ENCODE assay signal across 9 cellular contexts in genomic region chr11:47415949-47416472, GRCh38. TPM values are rescaled to one million over a fixed set of nuclear protein-coding genes. Genes with fewer than 3 reads are reported as not detected.
A peak's percentile ranks its signal among the peaks of the same experiment; 100 is the strongest.
DNase-seq lines count a peak whose midpoint lies in the region; ATAC-seq, FAIRE-seq and TF ChIP-seq lines count a peak whose summit lies in the region.
"Had no signal": no experiment of that assay in that cellular context is flagged by ENCODE, and none has a peak within 500 bp of the region (broad histone marks: within the 10 kb centered on the region; RNA-seq: fewer than 3 reads in every experiment).

No MANE protein-coding gene starts in this region.

- H3K4me1 Mint-ChIP-seq in naive thymus-derived CD4-positive, alpha-beta T cell: peaks cover 0 to 5% (median 0%) of the 10 kb centered on the region in 7 donors

- H3K9me3 Mint-ChIP-seq in naive thymus-derived CD4-positive, alpha-beta T cell: no peaks in the 10 kb centered on the region
- H3K9me3 Mint-ChIP-seq: dendritic cell treated with granulocyte-macrophage colony-stimulating factor and Interleukin-4, amounts not matched to agents 40 ng/mL and 50 ng/mL, for 4 days had no signal

- H3K36me3 ChIP-seq in Panc1 (ENCODE audit: control insufficient read depth, insufficient read depth, low read length): no peaks in the 10 kb centered on the region
- H3K36me3 ChIP-seq in pancreas: peaks cover 0 to 40% (median 16%) of the 10 kb centered on the region in 3 donors
- H3K36me3 ChIP-seq in naive thymus-derived CD4-positive, alpha-beta T cell (ENCODE audit: control insufficient read depth in 2 of 3, insufficient read depth in 3 of 3, low read length in 3 of 3): peaks cover 0 to 81% (median 0%) of the 10 kb centered on the region in 3 experiments

- no peak overlapping the region for H3K4me3 Mint-ChIP-seq in naive thymus-derived CD4-positive, alpha-beta T cell
- H3K4me3 Mint-ChIP-seq: dendritic cell treated with granulocyte-macrophage colony-stimulating factor and Interleukin-4, amounts not matched to agents 40 ng/mL and 50 ng/mL, for 4 days had no signal

- no peak overlapping the region for H3K4me3 ChIP-seq in Panc1 (ENCODE audit: low read depth in 2 of 2, low read length in 2 of 2)
- no peak overlapping the region for H3K4me3 ChIP-seq in fibroblast of mammary gland (ENCODE audit: control insufficient read depth, low read depth, low read length)
- no peak overlapping the region for H3K4me3 ChIP-seq in pancreas
- no peak overlapping the region for H3K4me3 ChIP-seq in naive thymus-derived CD4-positive, alpha-beta T cell (ENCODE audit: low read length)

- H3K4me1 ChIP-seq in Panc1 (ENCODE audit: control insufficient read depth, insufficient read depth, low read length) (peaks cover 26% of the 10 kb centered on the region), pancreas (peaks cover 0 to 8% (median 0%) of the 10 kb centered on the region in 3 donors)
- no peaks in the 10 kb centered on the region for H3K4me1 ChIP-seq in naive thymus-derived CD4-positive, alpha-beta T cell (ENCODE audit: control insufficient read depth in 2 of 2, insufficient read depth in 2 of 2, low read length in 2 of 2)

- peak; percentile 75 for ATAC-seq in Panc1
- peak; percentile 63 to 79 (median 73) for ATAC-seq in pancreas
- ATAC-seq in naive thymus-derived CD4-positive, alpha-beta T cell: no peak

- H3K27me3 ChIP-seq in Panc1 (ENCODE audit: control insufficient read depth, insufficient read depth, low read length): no peaks in the 10 kb centered on the region
- no peaks in the 10 kb centered on the region for H3K27me3 ChIP-seq in pancreas
- no peaks in the 10 kb centered on the region for H3K27me3 ChIP-seq in naive thymus-derived CD4-positive, alpha-beta T cell (ENCODE audit: control insufficient read depth in 2 of 2, insufficient read depth in 2 of 2, low read length in 2 of 2)

- H3K36me3 Mint-ChIP-seq in naive thymus-derived CD4-positive, alpha-beta T cell: peaks cover 0 to 23% (median 11%) of the 10 kb centered on the region in 5 donors

- POLR2A ChIA-PET in Panc1 (lab: Charles Lee): no interaction called here
- POLR2A ChIA-PET in naive thymus-derived CD4-positive, alpha-beta T cell (lab: Charles Lee): no interaction called here

- H3K27ac Mint-ChIP-seq in naive thymus-derived CD4-positive, alpha-beta T cell: peak overlapping the region in 2 of 9 donors; percentile 36 to 38
- H3K27ac Mint-ChIP-seq: dendritic cell treated with granulocyte-macrophage colony-stimulating factor and Interleukin-4, amounts not matched to agents 40 ng/mL and 50 ng/mL, for 4 days had no signal

- H3K9me3 ChIP-seq in Panc1 (ENCODE audit: control insufficient read depth, insufficient read depth, low read depth, low read length) (no peaks in the 10 kb centered on the region), pancreas (no peaks in the 10 kb centered on the region)
- no peaks in the 10 kb centered on the region for H3K9me3 ChIP-seq in naive thymus-derived CD4-positive, alpha-beta T cell (ENCODE audit: control insufficient read depth in 2 of 3, low read length in 3 of 3)

- peak overlapping the region; percentile 53 for H3K27ac ChIP-seq in Panc1 (ENCODE audit: low read length)
- H3K27ac ChIP-seq in pancreas: peak overlapping the region; percentile 59 to 67 (median 64)
- H3K27ac ChIP-seq in naive thymus-derived CD4-positive, alpha-beta T cell (ENCODE audit: low read depth, low read length): no peak overlapping the region

- 27 to 32% methylated on average over 13 of the region's 13 CpGs for WGBS in pancreas, 2 donors

- DNase-seq in DMS79 (lab: John Stamatoyannopoulos, UW) (peak; percentile 80), Panc1 (ENCODE audit: low read depth, low spot score) (peak; percentile 18), fibroblast of mammary gland (ENCODE audit: low read depth) (peak; percentile 95), pancreas (peak in 4 of 6 donors; percentile 64 to 83 (median 74)), T-helper 1 cell (no peak), cerebellar nuclear complex (lab: John Stamatoyannopoulos, UW) (no peak)
- DNase-seq in naive thymus-derived CD4-positive, alpha-beta T cell: no peak
- DNase-seq in activated CD4-positive, alpha-beta T cell treated with anti-CD3 and anti-CD28 coated beads, Interleukin-2, amount 50 U/mL, for 4 hours: no peak

- in situ Hi-C loops in Panc1 (cut with HindIII; ENCODE audit: low pct_unique_long_range_greater_than_20kb, low sequenced_read_pairs): no loop called here

- CTCF ChIA-PET in Panc1 (lab: Charles Lee): no interaction called here
- CTCF ChIA-PET in naive thymus-derived CD4-positive, alpha-beta T cell (lab: Charles Lee): interaction anchor here (0.7 to 0.9 kb wide), 2 partner anchors 37 to 42 kb away, joined by 4 read pairs; no protein-coding TSS in a partner anchor

- no peak for FAIRE-seq in pancreas (lab: Jason Lieb, UNC)

- no TSS peak for BruUV-seq in Panc1 (replicated peaks; lab: Mats Ljungman, UMichigan)

- no peak for TF ChIP-seq CTCF in Panc1 (IDR thresholded peaks at IDR 0.05)
- no peak for TF ChIP-seq CTCF in fibroblast of mammary gland (conservative IDR thresholded peaks at IDR 0.05; ENCODE audit: control insufficient read depth, insufficient read depth, low read depth, low read length)
- no peak for TF ChIP-seq CTCF in pancreas (IDR thresholded peaks at IDR 0.05)

- intact Hi-C loops in Panc1 (cut with micrococcal nuclease; ENCODE audit: unreplicated experiment) (no loop called here), pancreas (cut with DNase I) (no loop called here)
- intact Hi-C loops in naive thymus-derived CD4-positive, alpha-beta T cell (cut with micrococcal nuclease): no loop called here

- H3K27me3 Mint-ChIP-seq in naive thymus-derived CD4-positive, alpha-beta T cell: no peaks in the 10 kb centered on the region
- H3K27me3 Mint-ChIP-seq: dendritic cell treated with granulocyte-macrophage colony-stimulating factor and Interleukin-4, amounts not matched to agents 40 ng/mL and 50 ng/mL, for 4 days had no signal

RNA-seq across cellular contexts. Expression of gene SLC39A13, which starts 7.6 kb away (rescaled TPM):
- 50.2 TPM for total RNA-seq in Panc1 (2021; ENCODE audit: unreplicated experiment)
- polyA plus RNA-seq in Panc1 (2012; ENCODE audit: insufficient read length): 71.3 TPM
- 10 to 100 TPM; 14.6 to 28.5 (median 19.3) TPM for total RNA-seq in pancreas
- polyA plus RNA-seq in pancreas: 10 to 100 TPM; 52.6 to 55.6 TPM
- 10 to 100 TPM; 29.9 to 60.4 (median 45.1) TPM for total RNA-seq in naive thymus-derived CD4-positive, alpha-beta T cell
- 10 to 100 TPM; 21.4 to 40.7 TPM for polyA plus RNA-seq in naive thymus-derived CD4-positive, alpha-beta T cell

RNA-seq across cellular contexts. Expression of gene PSMC3, which starts 10.2 kb away (rescaled TPM):
- total RNA-seq in Panc1 (2021; ENCODE audit: unreplicated experiment) (181 TPM), pancreas (10 to 100 TPM; 37.4 to 59.4 (median 50.3) TPM)
- 229 TPM for polyA plus RNA-seq in Panc1 (2012; ENCODE audit: insufficient read length)
- 10 to 100 TPM; 55.0 to 67.5 TPM for polyA plus RNA-seq in pancreas
- total RNA-seq in naive thymus-derived CD4-positive, alpha-beta T cell: 100 to 1,000 TPM in 1 of 5 experiments, 10 to 100 TPM in 4; 42.2 to 149 (median 51.3) TPM
- polyA plus RNA-seq in naive thymus-derived CD4-positive, alpha-beta T cell: 100 to 1,000 TPM; 106 to 128 TPM

RNA-seq across cellular contexts. Expression of gene RAPSN, which starts 32.9 kb away (rescaled TPM):
- total RNA-seq in Panc1 (2021; ENCODE audit: unreplicated experiment) (1.8 TPM), pancreas (under 1 TPM; 0.18 to 0.56 (median 0.30) TPM)
- polyA plus RNA-seq in Panc1 (2012; ENCODE audit: insufficient read length): 1.3 TPM
- under 1 TPM; 0.34 to 0.92 TPM for polyA plus RNA-seq in pancreas
- 1 to 10 TPM in 4 of 5 experiments, under 1 TPM in 1; 0.99 to 1.7 (median 1.4) TPM for total RNA-seq in naive thymus-derived CD4-positive, alpha-beta T cell
- not detected for polyA plus RNA-seq in naive thymus-derived CD4-positive, alpha-beta T cell

RNA-seq across cellular contexts. Expression of gene SPI1, which starts 37.7 kb away (rescaled TPM):
- 0.31 TPM for total RNA-seq in Panc1 (2021; ENCODE audit: unreplicated experiment)
- not detected for polyA plus RNA-seq in Panc1 (2012; ENCODE audit: insufficient read length)
- 10 to 100 TPM in 2 of 6 donors, 1 to 10 TPM in 4; 1.0 to 24.2 (median 4.5) TPM for total RNA-seq in pancreas
- polyA plus RNA-seq in pancreas: 1 to 10 TPM; 4.7 to 7.6 TPM
- 100 to 1,000 TPM in 1 of 5 experiments, 10 to 100 TPM in 1, 1 to 10 TPM in 2, not detected in 1; 5.0 to 247 (median 17.8) TPM for total RNA-seq in naive thymus-derived CD4-positive, alpha-beta T cell
- under 1 TPM in 1 of 2 donors, not detected in 1; 0.27 TPM for polyA plus RNA-seq in naive thymus-derived CD4-positive, alpha-beta T cell

Comparison
In these comparisons a context has a peak if more than half of its experiments do, and no peak if none do; other contexts are left out.
1. DNase-seq: peak in DMS79 (single experiment), Panc1 (single experiment), fibroblast of mammary gland (single experiment) and pancreas (4 of 6); none in T-helper 1 cell (0 of 5), cerebellar nuclear complex (0 of 2), naive thymus-derived CD4-positive, alpha-beta T cell (0 of 9) and activated CD4-positive, alpha-beta T cell treated with anti-CD3 and anti-CD28 coated beads, Interleukin-2, amount 50 U/mL, for 4 hours (0 of 2).